In the genomic region with DNA sequence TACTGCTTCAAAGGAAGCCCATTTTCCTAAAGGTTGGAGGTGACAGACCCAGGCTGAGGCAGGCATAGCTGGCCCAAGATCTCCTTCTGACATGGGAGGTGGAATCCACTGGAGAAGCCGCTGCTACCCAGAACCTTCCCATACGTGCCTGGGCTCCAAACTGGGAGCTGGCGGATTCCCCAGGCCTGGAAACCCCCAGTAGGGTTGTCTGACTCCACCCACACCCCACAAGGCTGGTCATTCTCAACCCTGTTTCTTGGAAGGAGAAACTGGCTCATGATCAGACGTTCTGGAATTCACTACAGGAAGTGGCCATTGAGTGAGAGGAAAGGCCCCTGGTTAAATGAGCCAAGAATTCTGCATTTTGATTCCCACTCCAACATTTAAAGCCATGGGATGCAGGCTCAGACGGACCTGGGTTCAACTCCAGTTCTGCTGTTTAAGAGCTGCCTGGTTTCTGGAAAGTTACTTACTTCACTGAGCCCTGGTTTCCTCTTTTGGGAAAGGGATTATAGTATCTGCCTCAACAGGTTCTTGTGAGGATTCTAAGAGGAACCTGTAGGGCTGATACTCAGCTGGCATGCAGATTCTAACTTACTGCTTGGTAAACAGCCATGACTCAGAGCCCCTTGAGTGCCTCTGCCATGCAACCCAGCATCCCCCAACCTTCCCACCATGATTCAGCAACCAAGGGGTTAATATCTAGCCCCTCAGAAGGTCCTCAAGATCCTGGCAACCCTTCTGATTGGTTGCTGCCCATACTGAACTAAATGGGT, we compare ENCODE assay signal across 13 cellular contexts. TPM values are rescaled to one million over a fixed set of nuclear protein-coding genes. Genes with fewer than 3 reads are reported as not detected.
DNase-seq lines count a peak whose midpoint lies in the region; ATAC-seq, FAIRE-seq and TF ChIP-seq lines count a peak whose summit lies in the region.
"Had no signal": no experiment of that assay in that cellular context is flagged by ENCODE, and none has a peak within 500 bp of the region (broad histone marks: within the 10 kb centered on the region; RNA-seq: fewer than 3 reads in every experiment).

No MANE protein-coding gene starts in this region.

- peak in 3 of 4 donors; percentile 21 to 62 (median 61) for ATAC-seq in pancreas
- no peak for ATAC-seq in HG03045 (IDR thresholded peaks at IDR 0.05; ENCODE audit: unreplicated experiment)

- intact Hi-C loops in pancreas (cut with DNase I), result no loop called here

- H3K4me2 ChIP-seq in SK-N-SH (peak overlapping the region; percentile 61), fibroblast of lung (ENCODE audit: extremely low read depth, insufficient read depth, low read length) (no peak overlapping the region)

- TF ChIP-seq CTCF in BJ (IDR thresholded peaks at IDR 0.05; ENCODE audit: insufficient read depth, low read depth, low read length) (no peak), SK-N-SH (IDR thresholded peaks at IDR 0.05) (no peak), fibroblast of lung (conservative IDR thresholded peaks at IDR 0.05 in 1 of 2, IDR thresholded peaks at IDR 0.05 in 1 of 2; ENCODE audit: low read depth in 1 of 2, low read length in 2 of 2) (no peak), pancreas (IDR thresholded peaks at IDR 0.05) (no peak)

- H3K36me3 ChIP-seq in BJ (ENCODE audit: control insufficient read depth, insufficient read depth, low read length), result no peaks in the 10 kb centered on the region
- no peaks in the 10 kb centered on the region for H3K36me3 ChIP-seq in SK-N-SH (replicated peaks in 1 of 2; ENCODE audit: control insufficient read depth in 1 of 2, insufficient read depth in 2 of 2, low read length in 1 of 2)
- no peaks in the 10 kb centered on the region for H3K36me3 ChIP-seq in fibroblast of lung (ENCODE audit: control insufficient read depth, insufficient read depth, low read length)
- no peaks in the 10 kb centered on the region for H3K36me3 ChIP-seq in pancreas
- H3K36me3 ChIP-seq: tibial nerve had no signal

- H3K27ac ChIP-seq in SK-N-SH (ENCODE audit: low read depth in 2 of 2, low read length in 1 of 2), result peak overlapping the region in 1 of 2 experiments; percentile 34; a peak in 1 of 4 replicates
- no peak overlapping the region for H3K27ac ChIP-seq in fibroblast of lung (ENCODE audit: insufficient read depth, low read length)
- no peak overlapping the region for H3K27ac ChIP-seq in pancreas

- no peak for TF ChIP-seq RAD21 in SK-N-SH (IDR thresholded peaks at IDR 0.05; ENCODE audit: low read length)

- no peak overlapping the region for H3K9ac ChIP-seq in SK-N-SH
- no peak overlapping the region for H3K9ac ChIP-seq in fibroblast of lung (ENCODE audit: insufficient read depth, low read length)

- H3K79me2 ChIP-seq in SK-N-SH (ENCODE audit: insufficient read depth) (no peaks in the 10 kb centered on the region), fibroblast of lung (ENCODE audit: control insufficient read depth, insufficient read depth, low read length) (no peaks in the 10 kb centered on the region)

- no peaks in the 10 kb centered on the region for H3K9me2 ChIP-seq in SK-N-SH

- no peak overlapping the region for H3K4me3 ChIP-seq in BJ (ENCODE audit: low read depth, low read length)
- no peak overlapping the region; a peak in 1 of 4 replicates for H3K4me3 ChIP-seq in SK-N-SH (ENCODE audit: low read depth in 2 of 2, low read length in 1 of 2)
- no peak overlapping the region for H3K4me3 ChIP-seq in fibroblast of lung (replicated peaks in 1 of 4; ENCODE audit: control extremely low read depth in 1 of 4, insufficient read depth in 1 of 4, low read depth in 3 of 4, low read length in 4 of 4)
- H3K4me3 ChIP-seq in pancreas, result no peak overlapping the region
- H3K4me3 ChIP-seq: tibial nerve had no signal

- H3K27me3 ChIP-seq in BJ (ENCODE audit: control insufficient read depth, insufficient read depth, low read length) (peaks cover 2% of the 10 kb centered on the region), SK-N-SH (ENCODE audit: insufficient read depth) (no peaks in the 10 kb centered on the region), fibroblast of lung (ENCODE audit: control insufficient read depth, insufficient read depth, low read length) (peaks cover 9% of the 10 kb centered on the region), pancreas (no peaks in the 10 kb centered on the region)
- H3K27me3 ChIP-seq: tibial nerve had no signal

- no peak for TF ChIP-seq EP300 in SK-N-SH (IDR thresholded peaks at IDR 0.05; ENCODE audit: borderline replicate concordance in 1 of 2, low read depth in 1 of 2, low read length in 1 of 2)

- 26% methylated on average over 3 of the region's 5 CpGs for WGBS in SK-N-SH (ENCODE audit: low lambda C conversion rate)
- 56 to 69% methylated on average over 5 of the region's 5 CpGs for WGBS in pancreas, 2 donors

- H2AFZ ChIP-seq in SK-N-SH (ENCODE audit: low read depth) (no peak overlapping the region), fibroblast of lung (ENCODE audit: low read length) (no peak overlapping the region)

- H3K4me1 ChIP-seq in SK-N-SH (ENCODE audit: control insufficient read depth in 1 of 2, insufficient read depth in 2 of 2, low read depth in 1 of 2, low read length in 1 of 2) (peaks cover 14 to 17% of the 10 kb centered on the region in 2 experiments; a peak in 3 of 4 replicates), fibroblast of lung (ENCODE audit: control insufficient read depth, extremely low read depth, insufficient read depth, low read length) (peaks cover 7% of the 10 kb centered on the region), pancreas (peaks cover 0 to 13% (median 0%) of the 10 kb centered on the region in 3 donors)

- CTCF ChIA-PET in BJ (lab: Yijun Ruan, JAX), result interaction anchor here (0.6 to 1.3 kb wide), 4 partner anchors 11 to 75 kb away, joined by 3 to 5 read pairs (median 4); no protein-coding TSS in a partner anchor
- CTCF ChIA-PET in SK-N-SH (lab: Yijun Ruan, JAX), result interaction anchor here (0.7 to 1.5 kb wide), 6 partner anchors 11 to 282 kb away, joined by 3 to 4 read pairs (median 3); no protein-coding TSS in a partner anchor

- no peak for FAIRE-seq in pancreas (lab: Jason Lieb, UNC)

- H3F3A ChIP-seq in SK-N-SH (replicated peaks; ENCODE audit: insufficient read depth), result no peaks in the 10 kb centered on the region

- POLR2A ChIA-PET in BJ (lab: Charles Lee) (no interaction called here), SK-N-SH (lab: Yijun Ruan, JAX) (no interaction called here)

- H3K9me3 ChIP-seq in SK-N-SH, result no peaks in the 10 kb centered on the region
- no peaks in the 10 kb centered on the region for H3K9me3 ChIP-seq in fibroblast of lung (ENCODE audit: control insufficient read depth, insufficient read depth, low read depth, low read length)
- H3K9me3 ChIP-seq in pancreas, result no peaks in the 10 kb centered on the region
- H3K9me3 ChIP-seq: tibial nerve had no signal

- H4K20me1 ChIP-seq in SK-N-SH (ENCODE audit: insufficient read depth), result no peaks in the 10 kb centered on the region
- no peaks in the 10 kb centered on the region for H4K20me1 ChIP-seq in fibroblast of lung (ENCODE audit: control insufficient read depth, extremely low read depth, insufficient read depth, low read length)

- DNase-seq in BJ (ENCODE audit: low read depth) (peak; percentile 61), SK-N-SH (no peak), fibroblast of lung (ENCODE audit: low read depth in 2 of 2) (peak; percentile 67 to 95), pancreas (peak in 1 of 6 donors; percentile 43), DMS153 (lab: John Stamatoyannopoulos, UW) (no peak), DMS 273 treated with DMSO at 0.1 percent for 48 hours (lab: John Stamatoyannopoulos, UW) (no peak), HT-29 (ENCODE audit: low spot score) (no peak)
- DNase-seq: activated naive CD4-positive, alpha-beta T cell treated with Interleukin-2 at 50 U/mL for 16 hours; erythroblast; KG1; stimulated activated CD4-positive, alpha-beta T cell treated with anti-CD3 and anti-CD28 coated beads, Interleukin-2, amount 100 ng/mL, for 24 hours had no signal

TF ChIP-seq in SK-N-SH, 30 proteins besides CTCF, POLR2A, EP300 and RAD21 (continues in another document):
- TF ChIP-seq, protein P1, sequence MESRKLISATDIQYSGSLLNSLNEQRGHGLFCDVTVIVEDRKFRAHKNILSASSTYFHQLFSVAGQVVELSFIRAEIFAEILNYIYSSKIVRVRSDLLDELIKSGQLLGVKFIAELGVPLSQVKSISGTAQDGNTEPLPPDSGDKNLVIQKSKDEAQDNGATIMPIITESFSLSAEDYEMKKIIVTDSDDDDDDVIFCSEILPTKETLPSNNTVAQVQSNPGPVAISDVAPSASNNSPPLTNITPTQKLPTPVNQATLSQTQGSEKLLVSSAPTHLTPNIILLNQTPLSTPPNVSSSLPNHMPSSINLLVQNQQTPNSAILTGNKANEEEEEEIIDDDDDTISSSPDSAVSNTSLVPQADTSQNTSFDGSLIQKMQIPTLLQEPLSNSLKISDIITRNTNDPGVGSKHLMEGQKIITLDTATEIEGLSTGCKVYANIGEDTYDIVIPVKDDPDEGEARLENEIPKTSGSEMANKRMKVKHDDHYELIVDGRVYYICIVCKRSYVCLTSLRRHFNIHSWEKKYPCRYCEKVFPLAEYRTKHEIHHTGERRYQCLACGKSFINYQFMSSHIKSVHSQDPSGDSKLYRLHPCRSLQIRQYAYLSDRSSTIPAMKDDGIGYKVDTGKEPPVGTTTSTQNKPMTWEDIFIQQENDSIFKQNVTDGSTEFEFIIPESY (IDR thresholded peaks at IDR 0.05; ENCODE audit: borderline replicate concordance, low read depth), result no peak
- TF ChIP-seq TEAD4 (IDR thresholded peaks at IDR 0.05; ENCODE audit: borderline replicate concordance, insufficient read depth) (0 out of 2 replicates have a peak, but pooled peaks have one; percentile 30), FOXM1 (IDR thresholded peaks at IDR 0.05; ENCODE audit: low read depth) (no peak)

RNA-seq across cellular contexts. Expression of gene TSKU, which starts 19.4 kb away (rescaled TPM):
- 16.0 and 27.3 TPM in 2 replicates for polyA plus RNA-seq in BJ (2011; rRNA removed)
- polyA minus RNA-seq in BJ (2011; rRNA and poly(A)+ RNA removed), result 12.7 and 20.0 TPM in 2 replicates
- 18.3 and 20.7 TPM in 2 replicates for polyA plus RNA-seq in SK-N-SH (2012; rRNA removed)
- 8.1 and 14.3 TPM in 2 replicates for polyA plus RNA-seq in SK-N-SH (2012; cell fraction: cytosol; rRNA removed)
- polyA plus RNA-seq in SK-N-SH (2012; cell fraction: nucleus; rRNA removed), result 8.7 TPM in 2 replicates
- 5.0 and 5.1 TPM in 2 replicates for total RNA-seq in fibroblast of lung
- polyA plus RNA-seq in fibroblast of lung, result 4.5 and 10.6 TPM in 2 replicates
- 6.1 and 16.1 TPM in 2 replicates for polyA plus RNA-seq in fibroblast of lung (2012)
- 8.2 and 21.6 TPM in 2 replicates for polyA minus RNA-seq in fibroblast of lung (ENCODE audit: low replicate concordance)
- 10 to 100 TPM in 5 of 6 donors, 1 to 10 TPM in 1; 9.7 to 25.2 (median 12.1) TPM for total RNA-seq in pancreas
- polyA plus RNA-seq in pancreas, result 1 to 10 TPM; 2.7 to 5.0 TPM
- total RNA-seq in HT-29 (2014; rRNA removed; shearing (Covaris generic)), result 107 and 118 TPM in 2 replicates

Comparison
In these comparisons a context has a peak if more than half of its experiments do, and no peak if none do; other contexts are left out.
1. DNase-seq: peak in BJ (single experiment) and fibroblast of lung (2 of 2); none in SK-N-SH (single experiment), DMS153 (single experiment), DMS 273 treated with DMSO at 0.1 percent for 48 hours (single experiment) and HT-29 (single experiment).